ENCODE assay signal across 22 cellular contexts in genomic region chr17:6757747-6758146, GRCh38. TPM values are rescaled to one million over a fixed set of nuclear protein-coding genes. Genes with fewer than 3 reads are reported as not detected.
DNase-seq lines count a peak whose midpoint lies in the region; ATAC-seq and TF ChIP-seq lines count a peak whose summit lies in the region.
"Had no signal": no experiment of that assay in that cellular context is flagged by ENCODE, and none has a peak within 500 bp of the region (broad histone marks: within the 10 kb centered on the region; RNA-seq: fewer than 3 reads in every experiment).

No MANE protein-coding gene starts in this region.

- peaks cover 42% of the 10 kb centered on the region for H3K36me3 Mint-ChIP-seq in activated T-cell treated with anti-CD3 and anti-CD28 coated beads, Interleukin-2, amount 50 U/mL, for 4 hours (ENCODE audit: insufficient read depth)
- H3K36me3 Mint-ChIP-seq in activated naive CD8-positive, alpha-beta T cell treated with anti-CD3 and anti-CD28 coated beads, Interleukin-2, amount 10 ng/mL, durations not matched to agents 7 days and 5 days: peaks cover 64% of the 10 kb centered on the region
- peaks cover 4% of the 10 kb centered on the region for H3K36me3 Mint-ChIP-seq in natural killer cell treated with Interleukin-12 subunit alpha and Interleukin-12 subunit beta and Interleukin-15 and Interleukin-18, amount 100 ng/mL, for 72 hours

- peak overlapping the region; percentile 94 for H3K4me2 ChIP-seq in DND-41 (ENCODE audit: insufficient read depth, low read length)

- H3K27ac ChIP-seq in DND-41 (ENCODE audit: low read length): peak overlapping the region; percentile 46
- H3K27ac ChIP-seq: neutrophil, right lobe of liver had no signal

- H3K4me3 ChIP-seq in DND-41 (ENCODE audit: low read depth in 1 of 2, low read length in 2 of 2): peak overlapping the region in 1 of 2 experiments; percentile 32; a peak in 2 of 4 replicates

- no peaks in the 10 kb centered on the region for H3K9me3 ChIP-seq in DND-41 (ENCODE audit: insufficient read depth, low read length, severe bottlenecking)
- H3K9me3 ChIP-seq: neutrophil, right lobe of liver, uterus had no signal

- no peak for DNase-seq in activated T-cell treated with anti-CD3 and anti-CD28 coated beads, Interleukin-2, amount 50 U/mL, for 4 hours
- no peak for DNase-seq in activated T-cell treated with anti-CD3 and anti-CD28 coated beads, Interleukin-2, amount 50 U/mL, for 1 hour
- DNase-seq in DND-41 (no peak), NCI-H1092 (lab: John Stamatoyannopoulos, UW) (no peak), NCI-H1694 (lab: John Stamatoyannopoulos, UW) (no peak)
- DNase-seq in activated naive CD8-positive, alpha-beta T cell treated with anti-CD3 and anti-CD28 coated beads, Interleukin-2, amount 10 ng/mL, durations not matched to agents 7 days and 5 days: no peak
- DNase-seq in natural killer cell treated with Interleukin-12 subunit alpha and Interleukin-12 subunit beta and Interleukin-15 and Interleukin-18, amount 100 ng/mL, for 72 hours (ENCODE audit: low spot score): no peak
- DNase-seq: activated B cell treated with CpG ODN at 0.5 μM for 24 hours, aorta, endodermal cell, GF-D8, midbrain, NCI-H146, NCI-H226, right lobe of liver, SW 1271, uterus had no signal

- H3K27me3 Mint-ChIP-seq in activated T-cell treated with anti-CD3 and anti-CD28 coated beads, Interleukin-2, amount 50 U/mL, for 4 hours (ENCODE audit: low read depth): no peaks in the 10 kb centered on the region
- no peaks in the 10 kb centered on the region for H3K27me3 Mint-ChIP-seq in activated naive CD8-positive, alpha-beta T cell treated with anti-CD3 and anti-CD28 coated beads, Interleukin-2, amount 10 ng/mL, durations not matched to agents 7 days and 5 days
- H3K27me3 Mint-ChIP-seq in natural killer cell treated with Interleukin-12 subunit alpha and Interleukin-12 subunit beta and Interleukin-15 and Interleukin-18, amount 100 ng/mL, for 72 hours: no peaks in the 10 kb centered on the region
- H3K27me3 Mint-ChIP-seq: activated B cell treated with CpG ODN at 0.5 μM for 24 hours had no signal

- peaks cover 44% of the 10 kb centered on the region for H3K36me3 ChIP-seq in DND-41 (ENCODE audit: insufficient read depth, low read length)
- H3K36me3 ChIP-seq: uterus had no signal

- H3K27me3 ChIP-seq in DND-41 (ENCODE audit: insufficient read depth, low read length, poor library complexity): no peaks in the 10 kb centered on the region
- H3K27me3 ChIP-seq: neutrophil, right lobe of liver, uterus had no signal

- no peak overlapping the region for H2AFZ ChIP-seq in DND-41 (ENCODE audit: low read depth, low read length)

- no peak for ATAC-seq in activated T-cell treated with anti-CD3 and anti-CD28 coated beads, Interleukin-2, amount 50 U/mL, for 4 hours
- ATAC-seq in DND-41 (ENCODE audit: insufficient read depth, low read depth): no peak
- no peak for ATAC-seq in activated naive CD8-positive, alpha-beta T cell treated with anti-CD3 and anti-CD28 coated beads, Interleukin-2, amount 10 ng/mL, durations not matched to agents 7 days and 5 days (ENCODE audit: low read depth)
- no peak for ATAC-seq in natural killer cell treated with Interleukin-12 subunit alpha and Interleukin-12 subunit beta and Interleukin-15 and Interleukin-18, amount 100 ng/mL, for 72 hours
- ATAC-seq in HG02840 (IDR thresholded peaks at IDR 0.05; ENCODE audit: low FRiP score, unreplicated experiment): no peak

- H3K4me1 ChIP-seq in DND-41 (ENCODE audit: insufficient read depth, low read length): peaks cover 52% of the 10 kb centered on the region

- POLR2A ChIA-PET in activated naive CD8-positive, alpha-beta T cell treated with anti-CD3 and anti-CD28 coated beads, Interleukin-2, amount 10 ng/mL, durations not matched to agents 7 days and 5 days (lab: Charles Lee): interaction anchor here (0.6 to 4.0 kb wide), 9 partner anchors 8 to 118 kb away, joined by 3 to 21 read pairs (median 3); partner anchors contain the start of genes C17orf100, FBXO39 and MED31

- H3K9me3 Mint-ChIP-seq in activated T-cell treated with anti-CD3 and anti-CD28 coated beads, Interleukin-2, amount 50 U/mL, for 4 hours: no peaks in the 10 kb centered on the region
- H3K9me3 Mint-ChIP-seq in activated naive CD8-positive, alpha-beta T cell treated with anti-CD3 and anti-CD28 coated beads, Interleukin-2, amount 10 ng/mL, durations not matched to agents 7 days and 5 days: no peaks in the 10 kb centered on the region
- no peaks in the 10 kb centered on the region for H3K9me3 Mint-ChIP-seq in natural killer cell treated with Interleukin-12 subunit alpha and Interleukin-12 subunit beta and Interleukin-15 and Interleukin-18, amount 100 ng/mL, for 72 hours
- H3K9me3 Mint-ChIP-seq: activated B cell treated with CpG ODN at 0.5 μM for 24 hours, endodermal cell had no signal

- H3K9ac ChIP-seq in DND-41 (ENCODE audit: low read depth, low read length): peak overlapping the region; percentile 65

- peaks cover 12% of the 10 kb centered on the region for H3K79me2 ChIP-seq in DND-41 (ENCODE audit: insufficient read depth, low read length)

- H4K20me1 ChIP-seq in DND-41 (ENCODE audit: insufficient read depth, low read length): no peaks in the 10 kb centered on the region

- peaks cover 39% of the 10 kb centered on the region for H3K4me1 Mint-ChIP-seq in activated T-cell treated with anti-CD3 and anti-CD28 coated beads, Interleukin-2, amount 50 U/mL, for 4 hours (ENCODE audit: low read depth)
- peaks cover 65% of the 10 kb centered on the region for H3K4me1 Mint-ChIP-seq in activated naive CD8-positive, alpha-beta T cell treated with anti-CD3 and anti-CD28 coated beads, Interleukin-2, amount 10 ng/mL, durations not matched to agents 7 days and 5 days
- H3K4me1 Mint-ChIP-seq in natural killer cell treated with Interleukin-12 subunit alpha and Interleukin-12 subunit beta and Interleukin-15 and Interleukin-18, amount 100 ng/mL, for 72 hours (ENCODE audit: low read depth in 2 of 2): peaks cover 54 to 58% of the 10 kb centered on the region in 2 donors

- no peak for TF ChIP-seq CTCF in DND-41 (IDR thresholded peaks at IDR 0.05; ENCODE audit: borderline replicate concordance, extremely low read depth, low read length, poor library complexity, severe bottlenecking)

- peak overlapping the region; percentile 72 for H3K4me3 Mint-ChIP-seq in activated T-cell treated with anti-CD3 and anti-CD28 coated beads, Interleukin-2, amount 50 U/mL, for 4 hours
- peak overlapping the region; percentile 97 for H3K4me3 Mint-ChIP-seq in activated naive CD8-positive, alpha-beta T cell treated with anti-CD3 and anti-CD28 coated beads, Interleukin-2, amount 10 ng/mL, durations not matched to agents 7 days and 5 days
- H3K4me3 Mint-ChIP-seq in natural killer cell treated with Interleukin-12 subunit alpha and Interleukin-12 subunit beta and Interleukin-15 and Interleukin-18, amount 100 ng/mL, for 72 hours: peak overlapping the region; percentile 100
- H3K4me3 Mint-ChIP-seq: endodermal cell had no signal

- H3K27ac Mint-ChIP-seq in activated naive CD8-positive, alpha-beta T cell treated with anti-CD3 and anti-CD28 coated beads, Interleukin-2, amount 10 ng/mL, durations not matched to agents 7 days and 5 days: peak overlapping the region; percentile 83
- H3K27ac Mint-ChIP-seq in natural killer cell treated with Interleukin-12 subunit alpha and Interleukin-12 subunit beta and Interleukin-15 and Interleukin-18, amount 100 ng/mL, for 72 hours: peak overlapping the region; percentile 97 to 98
- H3K27ac Mint-ChIP-seq: endodermal cell had no signal

RNA-seq across cellular contexts. Expression of gene XAF1, which starts 1.9 kb away (rescaled TPM):
- 10 to 100 TPM in 1 of 3 donors, 1 to 10 TPM in 2; 3.9 to 10.1 (median 7.8) TPM for total RNA-seq in activated T-cell treated with anti-CD3 and anti-CD28 coated beads, Interleukin-2, amount 50 U/mL, for 4 hours
- 100 to 1,000 TPM; 280 to 302 TPM for total RNA-seq in activated naive CD8-positive, alpha-beta T cell treated with anti-CD3 and anti-CD28 coated beads, Interleukin-2, amount 10 ng/mL, durations not matched to agents 7 days and 5 days
- 100 to 1,000 TPM in 1 of 2 donors, 10 to 100 TPM in 1; 53.7 to 110 TPM for total RNA-seq in natural killer cell treated with Interleukin-12 subunit alpha and Interleukin-12 subunit beta and Interleukin-15 and Interleukin-18, amount 100 ng/mL, for 72 hours
- total RNA-seq: MCF 10A had no signal

RNA-seq across cellular contexts. Expression of gene FBXO39, which starts 18.3 kb away (rescaled TPM):
- not detected for total RNA-seq in activated T-cell treated with anti-CD3 and anti-CD28 coated beads, Interleukin-2, amount 50 U/mL, for 4 hours
- total RNA-seq in activated naive CD8-positive, alpha-beta T cell treated with anti-CD3 and anti-CD28 coated beads, Interleukin-2, amount 10 ng/mL, durations not matched to agents 7 days and 5 days: under 1 TPM; 0.48 to 0.69 TPM
- under 1 TPM; 0.42 to 0.55 TPM for total RNA-seq in natural killer cell treated with Interleukin-12 subunit alpha and Interleukin-12 subunit beta and Interleukin-15 and Interleukin-18, amount 100 ng/mL, for 72 hours
- total RNA-seq: chondrocyte had no signal

RNA-seq across cellular contexts. Expression of gene SLC13A5, which starts 44.6 kb away (rescaled TPM):
- under 1 TPM in 1 of 3 donors, not detected in 2; 0.13 TPM for total RNA-seq in activated T-cell treated with anti-CD3 and anti-CD28 coated beads, Interleukin-2, amount 50 U/mL, for 4 hours
- total RNA-seq in activated naive CD8-positive, alpha-beta T cell treated with anti-CD3 and anti-CD28 coated beads, Interleukin-2, amount 10 ng/mL, durations not matched to agents 7 days and 5 days: not detected
- total RNA-seq in natural killer cell treated with Interleukin-12 subunit alpha and Interleukin-12 subunit beta and Interleukin-15 and Interleukin-18, amount 100 ng/mL, for 72 hours: not detected
- total RNA-seq: activated B cell treated with CpG ODN at 0.5 μM for 24 hours, MCF 10A, subcutaneous adipose tissue had no signal

Comparison
In these comparisons a context has a peak if more than half of its experiments do, and no peak if none do; other contexts are left out.
1. RNA of gene XAF1, which starts 1.9 kb away (total RNA-seq): 280 to 302 TPM in activated naive CD8-positive, alpha-beta T cell treated with anti-CD3 and anti-CD28 coated beads, Interleukin-2, amount 10 ng/mL, durations not matched to agents 7 days and 5 days and 53.7 to 110 TPM in natural killer cell treated with Interleukin-12 subunit alpha and Interleukin-12 subunit beta and Interleukin-15 and Interleukin-18, amount 100 ng/mL, for 72 hours; 3.9 to 10.1 TPM in activated T-cell treated with anti-CD3 and anti-CD28 coated beads, Interleukin-2, amount 50 U/mL, for 4 hours; every median in the first group is over 4 times any median in the second.
2. Peak in every context shown above with its lines, with median percentiles within 50 percentile points of each other: H3K4me3 Mint-ChIP-seq.